Comparison of ENCODE assay signal across 1 cellular context in the genomic region with DNA sequence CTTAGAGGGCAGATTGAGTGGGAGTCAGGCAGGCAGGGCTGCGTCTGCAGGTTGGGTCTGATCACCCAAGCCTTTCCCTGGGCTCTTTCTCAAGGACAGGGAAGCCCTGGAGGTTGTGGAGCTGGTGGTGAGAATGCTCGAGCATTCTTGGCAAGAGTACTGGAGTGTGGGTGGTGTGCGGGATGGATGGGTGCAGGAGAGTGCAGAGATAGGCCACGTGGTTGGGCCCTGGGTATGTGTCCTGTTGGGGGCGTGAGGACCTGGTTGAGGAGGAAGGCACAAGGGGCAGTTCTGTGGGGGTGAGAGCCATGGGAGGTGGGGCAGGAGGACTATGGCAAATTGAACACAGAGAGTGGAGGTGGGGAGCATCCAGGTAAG.
TF ChIP-seq lines count a peak whose summit lies in the region.

No MANE protein-coding gene starts in this region.

TF ChIP-seq in HCT116, 20 proteins besides CTCF, POLR2A, EP300 and RAD21 (continued from another document):
- TF ChIP-seq JUND (IDR thresholded peaks at IDR 0.05) (no peak), FOSL1 (IDR thresholded peaks at IDR 0.05; ENCODE audit: low read depth) (no peak), REST (IDR thresholded peaks at IDR 0.05; ENCODE audit: low read depth) (no peak), ELF1 (IDR thresholded peaks at IDR 0.05; ENCODE audit: borderline replicate concordance, low read depth) (no peak), SIN3A (IDR thresholded peaks at IDR 0.05; ENCODE audit: low read depth) (no peak), TCF7L2 (IDR thresholded peaks at IDR 0.05; ENCODE audit: borderline replicate concordance, extremely low read depth, insufficient read depth, insufficient read length) (no peak), ZBTB33 (IDR thresholded peaks at IDR 0.05; ENCODE audit: extremely low read depth, insufficient replicate concordance, low read length) (no peak), CEBPB (IDR thresholded peaks at IDR 0.05; ENCODE audit: low read depth) (no peak), SRF (IDR thresholded peaks at IDR 0.05; ENCODE audit: low read depth) (no peak), ZNF274 (IDR thresholded peaks at IDR 0.05; ENCODE audit: low read depth, low read length) (no peak), EZH2phosphoT487 (IDR thresholded peaks at IDR 0.05; ENCODE audit: borderline replicate concordance) (no peak), CBX3 (IDR thresholded peaks at IDR 0.05; ENCODE audit: low read depth) (no peak), EGR1 (IDR thresholded peaks at IDR 0.05; ENCODE audit: low read depth) (no peak)
